ENCODE assay signal across 28 cellular contexts in genomic region chr4:11037637-11038036, GRCh38.
"Had no signal": no experiment of that assay in that cellular context is flagged by ENCODE, and none has a peak within 500 bp of the region (broad histone marks: within the 10 kb centered on the region; RNA-seq: fewer than 3 reads in every experiment).

No MANE protein-coding gene starts in this region.

- DNase-seq: activated CD4-positive, alpha-beta memory T cell treated with anti-CD3 and anti-CD28 coated beads, Interleukin-2, amount 10 ng/mL, durations not matched to agents 7 days and 5 days; activated CD4-positive, alpha-beta T cell treated with anti-CD3 and anti-CD28 coated beads for 1 hour; activated CD4-positive, alpha-beta T cell treated with anti-CD3 and anti-CD28 coated beads for 48 hours; activated CD4-positive, CD25-positive, alpha-beta regulatory T cell; activated CD8-positive, alpha-beta memory T cell treated with anti-CD3 and anti-CD28 coated beads for 24 hours; activated CD8-positive, alpha-beta memory T cell treated with anti-CD3 and anti-CD28 coated beads, Interleukin-2, amount 10 ng/mL, durations not matched to agents 7 days and 5 days; activated CD8-positive, alpha-beta memory T cell treated with anti-CD3 and anti-CD28 coated beads, Interleukin-2, amount 50 U/mL, for 48 hours; activated effector memory CD4-positive, alpha-beta T cell treated with Interleukin-2 at 50 U/mL for 16 hours; activated naive CD4-positive, alpha-beta T cell treated with anti-CD3 and anti-CD28 coated beads, Interleukin-2, amount 10 ng/mL, durations not matched to agents 7 days and 5 days; activated naive CD8-positive, alpha-beta T cell treated with anti-CD3 and anti-CD28 coated beads, Interleukin-2, amount 50 U/mL, for 24 hours; activated T-cell treated with anti-CD3 and anti-CD28 coated beads, Interleukin-2, amount 50 U/mL, for 48 hours; anterior cingulate cortex; Karpas-422; KBM-7; NCI-H1105; NCI-H1417 treated with DMSO at 0.1 percent for 48 hours; NCI-H187 treated with DMSO at 0.1 percent for 48 hours; NCI-H2081; NCI-H345; NCI-H524 treated with DMSO at 0.1 percent for 48 hours; PC-3; Peyer's patch; RPMI8226; SW 1271; T-helper 1 cell; T-helper 2 cell; T-helper 9 cell; WERI-Rb-1 had no signal

- H3K4me1 ChIP-seq: Peyer's patch had no signal

- H3K4me3 ChIP-seq: Peyer's patch had no signal

- ATAC-seq: activated CD8-positive, alpha-beta memory T cell treated with anti-CD3 and anti-CD28 coated beads, Interleukin-2, amount 10 ng/mL, durations not matched to agents 7 days and 5 days; activated naive CD8-positive, alpha-beta T cell treated with anti-CD3 and anti-CD28 coated beads, Interleukin-2, amount 50 U/mL, for 24 hours; PC-3 had no signal

- H3K36me3 ChIP-seq: Peyer's patch, WERI-Rb-1 had no signal

- H3K9me3 ChIP-seq: Peyer's patch had no signal

- H3K27ac ChIP-seq: Peyer's patch, WERI-Rb-1 had no signal

- H3K27me3 ChIP-seq: Peyer's patch had no signal
